In the genomic region with DNA sequence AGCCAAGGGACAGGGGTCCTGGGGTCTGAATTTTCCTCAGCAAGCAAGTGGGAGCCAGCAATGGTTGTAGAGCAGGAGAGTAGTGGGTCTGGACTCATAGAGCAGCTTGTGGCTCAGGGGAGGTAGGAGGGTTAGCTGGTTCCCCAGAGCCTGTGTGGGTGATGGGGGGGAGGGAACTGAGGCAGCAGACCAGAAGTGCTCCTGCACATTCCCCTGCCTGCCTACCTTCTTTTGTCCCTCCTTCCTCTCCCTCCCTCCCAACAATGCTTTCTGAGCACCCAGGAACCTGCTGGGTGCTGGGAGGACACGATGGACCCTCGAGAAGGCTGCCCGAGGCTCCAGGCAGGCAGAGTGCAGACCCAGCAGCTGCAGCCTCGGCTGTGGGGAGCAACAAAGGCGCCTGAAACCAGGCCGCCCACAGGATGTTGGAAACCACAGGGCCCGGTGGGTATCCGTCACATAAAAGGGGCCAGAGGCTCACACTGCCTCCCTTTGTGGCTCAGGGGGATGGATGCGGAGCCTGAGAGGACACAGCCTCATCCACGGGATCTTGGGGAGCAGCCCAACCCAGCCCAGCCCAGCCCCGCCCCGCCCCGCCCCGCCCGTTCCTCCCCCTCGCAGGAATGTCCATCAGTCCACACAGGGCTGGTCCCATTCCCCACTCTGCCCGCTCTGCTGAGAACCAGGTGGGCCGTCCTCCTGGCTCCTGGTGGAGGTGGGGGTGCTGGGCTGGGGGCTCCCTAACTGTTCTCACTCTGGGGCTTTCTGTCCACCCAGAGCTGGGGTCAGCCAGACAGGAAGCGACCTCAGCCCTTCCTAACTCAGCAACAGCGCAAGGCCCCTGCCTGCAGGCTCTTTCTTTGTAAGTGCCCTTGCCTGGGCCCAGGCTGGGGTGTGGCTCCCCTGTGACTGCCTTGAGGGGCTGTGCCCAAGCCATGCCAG, we compare ENCODE assay signal across 9 cellular contexts. TPM values are rescaled to one million over a fixed set of nuclear protein-coding genes. Genes with fewer than 3 reads are reported as not detected.
DNase-seq lines count a peak whose midpoint lies in the region; ATAC-seq, FAIRE-seq and TF ChIP-seq lines count a peak whose summit lies in the region.
"Had no signal": no experiment of that assay in that cellular context is flagged by ENCODE, and none has a peak within 500 bp of the region (broad histone marks: within the 10 kb centered on the region; RNA-seq: fewer than 3 reads in every experiment).

No MANE protein-coding gene starts in this region.

- FAIRE-seq in GM12892 (lab: Jason Lieb, UNC) = peak; percentile 86
- FAIRE-seq: islet of Langerhans had no signal

- peaks cover 17% of the 10 kb centered on the region for H3K36me3 Mint-ChIP-seq in activated naive CD8-positive, alpha-beta T cell treated with anti-CD3 and anti-CD28 coated beads, Interleukin-2, amount 10 ng/mL, durations not matched to agents 7 days and 5 days
- peaks cover 2% of the 10 kb centered on the region for H3K36me3 Mint-ChIP-seq in chondrocyte (ENCODE audit: low read depth)

- POLR2A ChIA-PET in activated naive CD8-positive, alpha-beta T cell treated with anti-CD3 and anti-CD28 coated beads, Interleukin-2, amount 10 ng/mL, durations not matched to agents 7 days and 5 days (lab: Charles Lee) = interaction anchor here (0.5 to 5.1 kb wide), 7 partner anchors 23 to 273 kb away, joined by 3 to 35 read pairs (median 4); partner anchors contain the start of genes SLX4, TIGD7 and ZNF75A

- peak; percentile 59 for ATAC-seq in HG02571 (IDR thresholded peaks at IDR 0.05; ENCODE audit: unreplicated experiment)
- peak; percentile 57 for ATAC-seq in activated naive CD8-positive, alpha-beta T cell treated with anti-CD3 and anti-CD28 coated beads, Interleukin-2, amount 10 ng/mL, durations not matched to agents 7 days and 5 days (ENCODE audit: low read depth)

- no peaks in the 10 kb centered on the region for H3K9me3 Mint-ChIP-seq in activated naive CD8-positive, alpha-beta T cell treated with anti-CD3 and anti-CD28 coated beads, Interleukin-2, amount 10 ng/mL, durations not matched to agents 7 days and 5 days
- no peaks in the 10 kb centered on the region for H3K9me3 Mint-ChIP-seq in chondrocyte (ENCODE audit: low read depth)

- TF ChIP-seq CTCF in Peyer's patch (IDR thresholded peaks at IDR 0.05) (no peak), chondrocyte (IDR thresholded peaks at IDR 0.05) (no peak)

- peak overlapping the region; percentile 52 to 80 (median 61) for H3K27ac ChIP-seq in Peyer's patch

- H3K4me3 Mint-ChIP-seq in activated naive CD8-positive, alpha-beta T cell treated with anti-CD3 and anti-CD28 coated beads, Interleukin-2, amount 10 ng/mL, durations not matched to agents 7 days and 5 days = peak overlapping the region; percentile 96
- no peak overlapping the region for H3K4me3 Mint-ChIP-seq in chondrocyte (ENCODE audit: unreplicated experiment)

- no peaks in the 10 kb centered on the region for H3K9me3 ChIP-seq in Peyer's patch

- H3K27ac Mint-ChIP-seq in activated naive CD8-positive, alpha-beta T cell treated with anti-CD3 and anti-CD28 coated beads, Interleukin-2, amount 10 ng/mL, durations not matched to agents 7 days and 5 days = peak overlapping the region; percentile 96
- no peak overlapping the region for H3K27ac Mint-ChIP-seq in chondrocyte (ENCODE audit: unreplicated experiment)

- TF ChIP-seq POLR2A in GM12892 (IDR thresholded peaks at IDR 0.05; ENCODE audit: low read depth, low read length) (0 out of 2 replicates have a peak, but pooled peaks have one; percentile 34), Peyer's patch (IDR thresholded peaks at IDR 0.05) (no peak)

- H3K27me3 ChIP-seq in Peyer's patch = no peaks in the 10 kb centered on the region

- peaks cover 28% of the 10 kb centered on the region for H3K4me1 Mint-ChIP-seq in activated naive CD8-positive, alpha-beta T cell treated with anti-CD3 and anti-CD28 coated beads, Interleukin-2, amount 10 ng/mL, durations not matched to agents 7 days and 5 days
- peaks cover 12% of the 10 kb centered on the region for H3K4me1 Mint-ChIP-seq in chondrocyte (ENCODE audit: low read depth)

- peaks cover 0 to 32% (median 9%) of the 10 kb centered on the region in 4 donors for H3K4me1 ChIP-seq in Peyer's patch

- H3K4me3 ChIP-seq in Peyer's patch = peak overlapping the region in 1 of 4 donors; percentile 27

- H3K36me3 ChIP-seq in Peyer's patch = peaks cover 0 to 10% (median 0%) of the 10 kb centered on the region in 3 donors

- peak; percentile 76 for DNase-seq in GM12892 (ENCODE audit: insufficient read length)
- DNase-seq in Peyer's patch = peak in 2 of 3 donors; percentile 83 to 86
- DNase-seq in activated naive CD8-positive, alpha-beta T cell treated with anti-CD3 and anti-CD28 coated beads, Interleukin-2, amount 10 ng/mL, durations not matched to agents 7 days and 5 days = peak; percentile 87
- DNase-seq in stimulated activated CD4-positive, alpha-beta T cell treated with anti-CD3 and anti-CD28 coated beads, Interleukin-2, amount 100 ng/mL, for 24 hours = peak; percentile 55 to 72
- no peak for DNase-seq in LoVo (ENCODE audit: low spot score)
- DNase-seq in chondrocyte (ENCODE audit: low spot score) = no peak
- DNase-seq in AML-193 (lab: John Stamatoyannopoulos, UW) = no peak

- H3K27me3 Mint-ChIP-seq in activated naive CD8-positive, alpha-beta T cell treated with anti-CD3 and anti-CD28 coated beads, Interleukin-2, amount 10 ng/mL, durations not matched to agents 7 days and 5 days = no peaks in the 10 kb centered on the region
- H3K27me3 Mint-ChIP-seq in chondrocyte (ENCODE audit: low read depth) = no peaks in the 10 kb centered on the region

RNA-seq across cellular contexts. Expression of gene NLRC3, which starts 1.7 kb away (rescaled TPM):
- 4.0 TPM for polyA plus RNA-seq in GM12892 (2012; ENCODE audit: missing spikeins)
- total RNA-seq in Peyer's patch = 10 to 100 TPM in 1 of 4 donors, 1 to 10 TPM in 3; 4.4 to 32.2 (median 7.3) TPM
- total RNA-seq in activated naive CD8-positive, alpha-beta T cell treated with anti-CD3 and anti-CD28 coated beads, Interleukin-2, amount 10 ng/mL, durations not matched to agents 7 days and 5 days = 10 to 100 TPM; 95.9 to 97.4 TPM
- total RNA-seq in chondrocyte = 0.05 to 0.24 TPM (median 0.12 TPM) in 3 replicates

RNA-seq across cellular contexts. Expression of gene SLX4, which starts 32.5 kb away (rescaled TPM):
- polyA plus RNA-seq in GM12892 (2012; ENCODE audit: missing spikeins) = 4.9 TPM
- total RNA-seq in Peyer's patch (10 to 100 TPM in 3 of 4 donors, 1 to 10 TPM in 1; 6.5 to 13.4 (median 12.8) TPM), chondrocyte (9.3 to 11.8 TPM (median 9.9 TPM) in 3 replicates)
- 10 to 100 TPM; 16.8 to 16.9 TPM for total RNA-seq in activated naive CD8-positive, alpha-beta T cell treated with anti-CD3 and anti-CD28 coated beads, Interleukin-2, amount 10 ng/mL, durations not matched to agents 7 days and 5 days

Comparison
In these comparisons a context has a peak if more than half of its experiments do, and no peak if none do; other contexts are left out.
1. DNase-seq: peak in GM12892 (single experiment), Peyer's patch (2 of 3), activated naive CD8-positive, alpha-beta T cell treated with anti-CD3 and anti-CD28 coated beads, Interleukin-2, amount 10 ng/mL, durations not matched to agents 7 days and 5 days (single experiment) and stimulated activated CD4-positive, alpha-beta T cell treated with anti-CD3 and anti-CD28 coated beads, Interleukin-2, amount 100 ng/mL, for 24 hours (2 of 2); none in LoVo (single experiment), chondrocyte (single experiment) and AML-193 (0 of 2).